In the genomic region with DNA sequence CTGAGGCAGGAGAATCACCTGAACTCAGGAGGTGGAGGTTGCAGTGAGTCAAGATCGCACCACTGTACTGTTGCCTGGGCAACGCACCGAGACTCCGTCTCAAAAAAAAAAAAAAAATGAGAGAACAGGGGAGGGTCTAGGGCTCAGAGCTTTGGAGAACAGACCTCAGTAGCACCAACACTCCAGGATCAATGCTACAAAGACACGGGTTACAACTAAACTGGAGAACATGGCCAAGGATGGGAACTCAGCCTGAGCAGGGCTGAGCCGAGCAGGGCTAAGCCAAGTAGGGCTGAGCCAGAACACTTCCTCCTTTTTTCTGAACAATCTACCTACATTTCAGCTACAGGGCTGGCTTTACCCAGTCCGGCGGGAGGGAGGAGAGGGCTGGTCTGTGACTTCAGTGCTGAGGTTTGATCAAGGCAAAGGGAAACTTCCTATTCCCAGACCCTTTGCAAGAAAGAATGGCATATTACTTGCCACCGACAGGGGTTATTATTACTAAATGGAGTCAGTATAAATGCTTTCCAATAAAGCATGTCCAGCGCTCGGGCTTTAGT, we compare ENCODE assay signal across 8 cellular contexts. TPM values are rescaled to one million over a fixed set of nuclear protein-coding genes. Genes with fewer than 3 reads are reported as not detected.
A peak's percentile ranks its signal among the peaks of the same experiment; 100 is the strongest.
DNase-seq lines count a peak whose midpoint lies in the region; ATAC-seq and TF ChIP-seq lines count a peak whose summit lies in the region.

No MANE protein-coding gene starts in this region.

- 22 to 38% methylated on average over 7 to 9 of the region's 11 CpGs for WGBS in gastroesophageal sphincter (ENCODE audit: low coverage in 1 of 2), 2 donors
- 33 to 45% (median 37%) methylated on average over 11 of the region's 11 CpGs for whole genome bisulfite sequencing in psoas muscle, 3 donors

- ATAC-seq in GM18505 (IDR thresholded peaks at IDR 0.05; ENCODE audit: unreplicated experiment) (peak; percentile 50), HG02642 (IDR thresholded peaks at IDR 0.05; ENCODE audit: poor library complexity, unreplicated experiment) (peak; percentile 59), gastroesophageal sphincter (peak; percentile 46), psoas muscle (peak in 3 of 4 donors; percentile 38 to 51 (median 38))

- DNase-seq in NCI-H146 treated with DMSO at 0.1 percent for 48 hours (lab: John Stamatoyannopoulos, UW; ENCODE audit: unreplicated experiment) = peak; percentile 25
- DNase-seq in activated T-cell treated with anti-CD3 and anti-CD28 coated beads, Interleukin-2, amount 50 U/mL, for 24 hours = peak; percentile 55
- peak; percentile 31 to 53 for DNase-seq in psoas muscle
- no peak for DNase-seq in ecto neural progenitor cell (ENCODE audit: low spot score)
- no peak for DNase-seq in NCI-H524 (lab: John Stamatoyannopoulos, UW)

- TF ChIP-seq POLR2A in GM18505 (IDR thresholded peaks at IDR 0.05; ENCODE audit: borderline replicate concordance, extremely low read depth, insufficient read depth, insufficient read length) = peak; percentile 22
- no peak for TF ChIP-seq POLR2A in gastroesophageal sphincter (IDR thresholded peaks at IDR 0.05)

- H3K4me1 ChIP-seq in gastroesophageal sphincter = peaks cover 0 to 50% (median 11%) of the 10 kb centered on the region in 3 donors
- no peaks in the 10 kb centered on the region for H3K4me1 ChIP-seq in psoas muscle

- peak in 2 of 4 experiments; percentile 11 to 22 for TF ChIP-seq CTCF in gastroesophageal sphincter (IDR thresholded peaks at IDR 0.05)
- TF ChIP-seq CTCF in psoas muscle (IDR thresholded peaks at IDR 0.05) = peak; percentile 4

- no peaks in the 10 kb centered on the region for H3K27me3 Mint-ChIP-seq in activated T-cell treated with anti-CD3 and anti-CD28 coated beads, Interleukin-2, amount 50 U/mL, for 24 hours

- peak overlapping the region; percentile 73 to 88 (median 86) for H3K27ac ChIP-seq in gastroesophageal sphincter
- peak overlapping the region; percentile 61 for H3K27ac ChIP-seq in psoas muscle

- peaks cover 39% of the 10 kb centered on the region for H3K36me3 Mint-ChIP-seq in activated T-cell treated with anti-CD3 and anti-CD28 coated beads, Interleukin-2, amount 50 U/mL, for 24 hours (ENCODE audit: low read depth)

- peak overlapping the region; percentile 99 for H3K27ac Mint-ChIP-seq in activated T-cell treated with anti-CD3 and anti-CD28 coated beads, Interleukin-2, amount 50 U/mL, for 24 hours

- intact Hi-C loops in psoas muscle (cut with DNase I) = no loop called here

- H3K4me3 ChIP-seq in gastroesophageal sphincter (peak overlapping the region; percentile 48 to 67), psoas muscle (peak overlapping the region; percentile 69)

- H3K4me3 Mint-ChIP-seq in activated T-cell treated with anti-CD3 and anti-CD28 coated beads, Interleukin-2, amount 50 U/mL, for 24 hours = peak overlapping the region; percentile 95

- TF ChIP-seq EP300 in gastroesophageal sphincter (IDR thresholded peaks at IDR 0.05) = no peak

- H3K4me1 Mint-ChIP-seq in activated T-cell treated with anti-CD3 and anti-CD28 coated beads, Interleukin-2, amount 50 U/mL, for 24 hours (ENCODE audit: low read depth) = peaks cover 83% of the 10 kb centered on the region

- H3K36me3 ChIP-seq in gastroesophageal sphincter (no peaks in the 10 kb centered on the region), psoas muscle (ENCODE audit: insufficient read depth in 1 of 2, low read depth in 1 of 2) (no peaks in the 10 kb centered on the region)

- no peaks in the 10 kb centered on the region for H3K27me3 ChIP-seq in gastroesophageal sphincter
- no peaks in the 10 kb centered on the region for H3K27me3 ChIP-seq in psoas muscle (ENCODE audit: insufficient read depth in 3 of 3, low read length in 2 of 3)

- H3K9me3 Mint-ChIP-seq in activated T-cell treated with anti-CD3 and anti-CD28 coated beads, Interleukin-2, amount 50 U/mL, for 24 hours = peaks cover 2% of the 10 kb centered on the region

- H3K9me3 ChIP-seq in gastroesophageal sphincter (no peaks in the 10 kb centered on the region), psoas muscle (no peaks in the 10 kb centered on the region)

RNA-seq across cellular contexts. Expression of gene CASP8, which starts 2.9 kb away (rescaled TPM):
- 10 to 100 TPM in 2 of 4 donors, 1 to 10 TPM in 2; 6.4 to 12.3 (median 10.0) TPM for total RNA-seq in gastroesophageal sphincter
- total RNA-seq in psoas muscle = 1 to 10 TPM; 2.3 to 3.5 (median 3.0) TPM
- 1 to 10 TPM in 2 of 3 donors, under 1 TPM in 1; 0.87 to 1.3 (median 1.2) TPM for polyA plus RNA-seq in psoas muscle

Comparison
In these comparisons a context has a peak if more than half of its experiments do, and no peak if none do; other contexts are left out.
1. DNase-seq: peak in NCI-H146 treated with DMSO at 0.1 percent for 48 hours (single experiment), activated T-cell treated with anti-CD3 and anti-CD28 coated beads, Interleukin-2, amount 50 U/mL, for 24 hours (single experiment) and psoas muscle (2 of 2); none in ecto neural progenitor cell (single experiment) and NCI-H524 (0 of 2).
2. Peak in every context shown above with its lines, with median percentiles within 50 percentile points of each other: ATAC-seq.